16 cellular contexts compared by ENCODE assay signal in the genomic region with DNA sequence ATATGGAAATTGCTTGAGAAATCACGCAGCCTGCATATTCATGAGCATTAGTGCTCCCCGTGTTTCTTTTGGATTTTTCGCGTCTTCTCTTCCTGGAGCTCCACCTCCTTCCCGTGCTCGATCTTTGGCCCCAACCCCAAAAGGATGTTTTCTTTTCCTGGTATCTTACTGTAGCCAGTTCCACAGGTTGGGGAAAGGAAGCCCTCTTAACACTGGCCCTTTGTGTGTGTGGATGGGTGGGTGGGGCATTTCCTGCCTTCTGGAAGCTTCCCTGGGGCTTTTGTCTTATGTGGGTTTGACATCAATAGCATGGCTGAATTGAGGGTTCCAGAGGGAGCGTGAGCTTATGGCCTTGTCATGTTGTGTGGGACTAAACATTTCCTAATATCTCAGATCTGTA. TPM values are rescaled to one million over a fixed set of nuclear protein-coding genes. Genes with fewer than 3 reads are reported as not detected.
DNase-seq lines count a peak whose midpoint lies in the region; ATAC-seq and TF ChIP-seq lines count a peak whose summit lies in the region.
"Had no signal": no experiment of that assay in that cellular context is flagged by ENCODE, and none has a peak within 500 bp of the region (broad histone marks: within the 10 kb centered on the region; RNA-seq: fewer than 3 reads in every experiment).

No MANE protein-coding gene starts in this region.

- DNase-seq in SK-MEL-5 (ENCODE audit: low read depth, low spot score) (peak; percentile 83), endothelial cell (ENCODE audit: low spot score) (peak; percentile 51), tibial nerve (ENCODE audit: low spot score in 2 of 2) (no peak), NCI-H2029 (lab: John Stamatoyannopoulos, UW) (no peak), glomerular visceral epithelial cell (ENCODE audit: extremely low spot score) (no peak)
- DNase-seq: activated CD4-positive, alpha-beta T cell treated with anti-CD3 and anti-CD28 coated beads for 4 hours; activated naive CD8-positive, alpha-beta T cell treated with anti-CD3 and anti-CD28 coated beads, Interleukin-2, amount 10 ng/mL, durations not matched to agents 7 days and 5 days; CD4-positive, CD25-positive, alpha-beta regulatory T cell; erythroblast; NCI-H1436 treated with DMSO at 0.1 percent for 48 hours; NCI-H524 treated with DMSO at 0.1 percent for 48 hours; testis had no signal

- H3K36me3 ChIP-seq in liver (ENCODE audit: control insufficient read depth in 4 of 4, insufficient read depth in 3 of 4, low read depth in 1 of 4, low read length in 3 of 4) (no peaks in the 10 kb centered on the region), tibial nerve (no peaks in the 10 kb centered on the region)

- ATAC-seq in GM18873 (IDR thresholded peaks at IDR 0.05; ENCODE audit: low FRiP score, unreplicated experiment) = no peak
- ATAC-seq: GM12878 had no signal

- peaks cover 1% of the 10 kb centered on the region for H3K27me3 Mint-ChIP-seq in endothelial cell (ENCODE audit: unreplicated experiment)
- H3K27me3 Mint-ChIP-seq: activated naive CD8-positive, alpha-beta T cell treated with anti-CD3 and anti-CD28 coated beads, Interleukin-2, amount 10 ng/mL, durations not matched to agents 7 days and 5 days had no signal

- peak overlapping the region; percentile 62 for H3K4me3 Mint-ChIP-seq in endothelial cell (ENCODE audit: unreplicated experiment)
- H3K4me3 Mint-ChIP-seq: activated naive CD8-positive, alpha-beta T cell treated with anti-CD3 and anti-CD28 coated beads, Interleukin-2, amount 10 ng/mL, durations not matched to agents 7 days and 5 days; CD4-positive, CD25-positive, alpha-beta regulatory T cell; T-helper 1 cell treated with Interleukin-12 subunit alpha and Interleukin-12 subunit beta and Interleukin-4 antibody, amounts not matched to agents 30 μg/mL and 1 μg/mL, for 36 hours had no signal

- TF ChIP-seq RAD21 in liver (IDR thresholded peaks at IDR 0.05) = no peak

- no peak overlapping the region for H3K27ac ChIP-seq in liver (ENCODE audit: low read depth in 1 of 2, low read length in 2 of 2)
- peak overlapping the region in 3 of 4 donors; percentile 18 to 68 (median 26) for H3K27ac ChIP-seq in tibial nerve
- H3K27ac ChIP-seq: testis had no signal

- TF ChIP-seq CTCF in endothelial cell (IDR thresholded peaks at IDR 0.05; ENCODE audit: unreplicated experiment) (no peak), liver (IDR thresholded peaks at IDR 0.05; ENCODE audit: low read depth, low read length, missing input control) (no peak), tibial nerve (IDR thresholded peaks at IDR 0.05) (no peak)

- H3K27me3 ChIP-seq in liver (ENCODE audit: control insufficient read depth in 4 of 4, insufficient read depth in 4 of 4, low read length in 3 of 4) (no peaks in the 10 kb centered on the region), tibial nerve (no peaks in the 10 kb centered on the region)
- H3K27me3 ChIP-seq: testis had no signal

- H3K4me1 ChIP-seq in liver (ENCODE audit: control insufficient read depth in 4 of 4, insufficient read depth in 4 of 4, low read length in 3 of 4) = peaks cover 0 to 3% (median 0%) of the 10 kb centered on the region in 4 donors
- peaks cover 0 to 44% (median 8%) of the 10 kb centered on the region in 4 donors for H3K4me1 ChIP-seq in tibial nerve

- H3K4me1 Mint-ChIP-seq in endothelial cell (ENCODE audit: unreplicated experiment) = peaks cover 62% of the 10 kb centered on the region

- in situ Hi-C loops in SK-MEL-5 (cut with HindIII; ENCODE audit: low pct_unique_long_range_greater_than_20kb, low sequenced_read_pairs) = no loop called here

- peaks cover 11% of the 10 kb centered on the region for H3K36me3 Mint-ChIP-seq in endothelial cell (ENCODE audit: low read depth, unreplicated experiment)
- H3K36me3 Mint-ChIP-seq: activated naive CD8-positive, alpha-beta T cell treated with anti-CD3 and anti-CD28 coated beads, Interleukin-2, amount 10 ng/mL, durations not matched to agents 7 days and 5 days; CD4-positive, CD25-positive, alpha-beta regulatory T cell had no signal

- H3K27ac Mint-ChIP-seq in endothelial cell (ENCODE audit: unreplicated experiment) = peak overlapping the region; percentile 98
- H3K27ac Mint-ChIP-seq: activated naive CD8-positive, alpha-beta T cell treated with anti-CD3 and anti-CD28 coated beads, Interleukin-2, amount 10 ng/mL, durations not matched to agents 7 days and 5 days; T-helper 1 cell treated with Interleukin-12 subunit alpha and Interleukin-12 subunit beta and Interleukin-4 antibody, amounts not matched to agents 30 μg/mL and 1 μg/mL, for 36 hours had no signal

- WGBS in liver = 75% methylated on average over 7 of the region's 7 CpGs
- 49 to 51% methylated on average over 7 of the region's 7 CpGs for WGBS in tibial nerve, 2 donors

- no peak overlapping the region for H3K9ac ChIP-seq in liver (ENCODE audit: low read depth in 1 of 2, low read length in 2 of 2)

- no peak for TF ChIP-seq POLR2A in tibial nerve (IDR thresholded peaks at IDR 0.05)

- H3K9me3 ChIP-seq in liver (ENCODE audit: control insufficient read depth in 4 of 4, low read length in 3 of 4) (no peaks in the 10 kb centered on the region), tibial nerve (no peaks in the 10 kb centered on the region)
- H3K9me3 ChIP-seq: testis had no signal

- TF ChIP-seq EP300 in tibial nerve (IDR thresholded peaks at IDR 0.05) = peak in 1 of 2 donors; percentile 24

- no peak overlapping the region for H3K4me3 ChIP-seq in liver (ENCODE audit: low read depth in 1 of 3, low read length in 3 of 3)
- H3K4me3 ChIP-seq in tibial nerve = no peak overlapping the region
- H3K4me3 ChIP-seq: GM12878, testis had no signal

- H3K9me3 Mint-ChIP-seq in endothelial cell (ENCODE audit: unreplicated experiment) = no peaks in the 10 kb centered on the region
- H3K9me3 Mint-ChIP-seq: activated naive CD8-positive, alpha-beta T cell treated with anti-CD3 and anti-CD28 coated beads, Interleukin-2, amount 10 ng/mL, durations not matched to agents 7 days and 5 days; CD4-positive, CD25-positive, alpha-beta regulatory T cell; T-helper 1 cell treated with Interleukin-12 subunit alpha and Interleukin-12 subunit beta and Interleukin-4 antibody, amounts not matched to agents 30 μg/mL and 1 μg/mL, for 36 hours had no signal

TF ChIP-seq in liver, 16 proteins besides CTCF, POLR2A, EP300 and RAD21:
- TF ChIP-seq, protein P1, sequence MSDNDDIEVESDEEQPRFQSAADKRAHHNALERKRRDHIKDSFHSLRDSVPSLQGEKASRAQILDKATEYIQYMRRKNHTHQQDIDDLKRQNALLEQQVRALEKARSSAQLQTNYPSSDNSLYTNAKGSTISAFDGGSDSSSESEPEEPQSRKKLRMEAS (IDR thresholded peaks at IDR 0.05) = peak; percentile 46
- TF ChIP-seq FOXA1 (IDR thresholded peaks at IDR 0.05) (no peak), EGR1 (IDR thresholded peaks at IDR 0.05; ENCODE audit: low read depth in 2 of 2) (no peak), JUND (IDR thresholded peaks at IDR 0.05) (no peak), NR2F2 (IDR thresholded peaks at IDR 0.05) (peak; percentile 84)

RNA-seq across cellular contexts. Expression of gene STXBP1, which starts 21.9 kb away (rescaled TPM):
- 41.3 and 41.5 TPM in 2 replicates for total RNA-seq in SK-MEL-5 (2014; rRNA removed; shearing (Covaris generic))
- polyA plus RNA-seq in SK-MEL-5 (2015; cell fraction: cytosol; rRNA removed) = 131 and 148 TPM in 2 replicates
- polyA plus RNA-seq in SK-MEL-5 (2015; cell fraction: nucleus; rRNA removed) = 81.7 and 122 TPM in 2 replicates
- total RNA-seq in endothelial cell (ENCODE audit: unreplicated experiment) (113 TPM), liver (1 to 10 TPM; 1.7 to 4.6 TPM), tibial nerve (100 to 1,000 TPM in 3 of 4 donors, 10 to 100 TPM in 1; 96.3 to 142 (median 105) TPM)
- polyA plus RNA-seq in liver = 1 to 10 TPM; 2.2 to 2.3 TPM

Comparison
In these comparisons a context has a peak if more than half of its experiments do, and no peak if none do; other contexts are left out.
1. DNase-seq: peak in SK-MEL-5 (single experiment) and endothelial cell (single experiment); none in tibial nerve (0 of 2), NCI-H2029 (single experiment) and glomerular visceral epithelial cell (single experiment).
2. H3K27ac ChIP-seq: peak in tibial nerve (3 of 4); none in liver (0 of 2).